ENCODE assay signal across 16 cellular contexts in the genomic region with DNA sequence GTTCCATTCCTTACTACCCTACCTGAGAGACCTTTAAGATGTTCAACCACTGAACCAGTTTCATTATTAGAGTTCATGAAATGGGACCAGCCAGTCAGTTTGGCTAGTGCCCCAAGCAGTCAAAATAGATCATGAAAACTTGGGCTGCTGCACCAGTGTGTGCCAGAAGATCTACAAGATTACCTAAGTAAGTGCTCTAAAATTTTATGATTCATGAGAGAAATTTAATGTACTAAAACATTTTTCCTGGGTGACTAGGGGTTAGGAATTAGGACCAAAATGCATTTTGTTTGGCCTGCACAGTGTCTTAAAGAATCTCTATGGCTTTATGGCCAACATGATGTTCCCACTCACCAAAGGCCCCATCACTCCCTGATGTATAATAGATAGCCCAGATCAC.
A peak's percentile ranks its signal among the peaks of the same experiment; 100 is the strongest.
DNase-seq lines count a peak whose midpoint lies in the region; ATAC-seq and TF ChIP-seq lines count a peak whose summit lies in the region.
"Had no signal": no experiment of that assay in that cellular context is flagged by ENCODE, and none has a peak within 500 bp of the region (broad histone marks: within the 10 kb centered on the region; RNA-seq: fewer than 3 reads in every experiment).

No MANE protein-coding gene starts in this region.

- ATAC-seq in GM21529 (IDR thresholded peaks at IDR 0.05; ENCODE audit: unreplicated experiment): no peak
- ATAC-seq: CD8-positive, alpha-beta T cell; PC-3 had no signal

- no peak overlapping the region for H3K14ac ChIP-seq in mesenchymal stem cell (ENCODE audit: low read length in 2 of 2)

- intact Hi-C loops in A673 (cut with micrococcal nuclease; ENCODE audit: unreplicated experiment): no loop called here

- no peak overlapping the region for H4K8ac ChIP-seq in mesenchymal stem cell (ENCODE audit: low read length)

- no peaks in the 10 kb centered on the region for H3K36me3 ChIP-seq in MG63
- H3K36me3 ChIP-seq in mesenchymal stem cell (ENCODE audit: control insufficient read depth in 1 of 2, insufficient read depth in 2 of 2, low read depth in 1 of 2, low read length in 2 of 2): no peaks in the 10 kb centered on the region
- H3K36me3 ChIP-seq in A673 (ENCODE audit: insufficient read depth, low read length, poor library complexity, severe bottlenecking): no peaks in the 10 kb centered on the region
- H3K36me3 ChIP-seq: BE2C had no signal

- H2BK120ac ChIP-seq in mesenchymal stem cell (ENCODE audit: low read depth, low read length): no peak overlapping the region

- H3K27ac ChIP-seq in mesenchymal stem cell (ENCODE audit: low read length, poor library complexity, severe bottlenecking) (no peak overlapping the region), A673 (ENCODE audit: low read depth, low read length, poor library complexity, severe bottlenecking) (no peak overlapping the region)

- H3K79me1 ChIP-seq in mesenchymal stem cell (replicated peaks; ENCODE audit: low read length, poor library complexity, severe bottlenecking): no peaks in the 10 kb centered on the region

- H3K4ac ChIP-seq in mesenchymal stem cell (ENCODE audit: low read depth in 1 of 2, low read length in 2 of 2): no peak overlapping the region

- no peak overlapping the region for H3K4me3 ChIP-seq in AG10803 (ENCODE audit: low read length)
- H3K4me3 ChIP-seq in MG63: no peak overlapping the region
- no peak overlapping the region for H3K4me3 ChIP-seq in mesenchymal stem cell (ENCODE audit: insufficient read depth in 1 of 2, low read depth in 1 of 2, low read length in 2 of 2)
- no peak overlapping the region for H3K4me3 ChIP-seq in A673 (ENCODE audit: low read depth, low read length, poor library complexity, severe bottlenecking)

- no peak overlapping the region for H2AFZ ChIP-seq in mesenchymal stem cell (ENCODE audit: low read depth, low read length)

- no TSS peak for BruUV-seq in A673 (replicated peaks; lab: Mats Ljungman, UMichigan)

- no peak overlapping the region for H3K18ac ChIP-seq in mesenchymal stem cell (ENCODE audit: low read depth in 1 of 2, low read length in 2 of 2)

- peak overlapping the region; percentile 37 for H3K9ac ChIP-seq in mesenchymal stem cell (ENCODE audit: low read length)

- POLR2A ChIA-PET in A673 (lab: Charles Lee; ENCODE audit: low non-redundant PET): no interaction called here

- no peaks in the 10 kb centered on the region; the same call in 1 of the 2 replicates for H3K9me3 ChIP-seq in MG63
- H3K9me3 ChIP-seq in mesenchymal stem cell (ENCODE audit: control insufficient read depth, low read length): no peaks in the 10 kb centered on the region
- no peaks in the 10 kb centered on the region for H3K9me3 ChIP-seq in A673 (ENCODE audit: low read depth, low read length, poor library complexity, severe bottlenecking)
- H3K9me3 ChIP-seq: BE2C had no signal

- no peak overlapping the region for H3K4me2 ChIP-seq in mesenchymal stem cell (ENCODE audit: low read length, poor library complexity, severe bottlenecking)

- CTCF ChIA-PET in A673 (lab: Charles Lee): no interaction called here

- no peak overlapping the region for H2AK5ac ChIP-seq in mesenchymal stem cell (ENCODE audit: low read length, severe bottlenecking)

- H3K27me3 ChIP-seq in MG63: no peaks in the 10 kb centered on the region
- H3K27me3 ChIP-seq in mesenchymal stem cell (ENCODE audit: control insufficient read depth in 1 of 2, insufficient read depth in 1 of 2, low read length in 2 of 2): no peaks in the 10 kb centered on the region
- H3K27me3 ChIP-seq in A673 (replicated peaks; ENCODE audit: insufficient read depth, low read depth, low read length, poor library complexity): no peaks in the 10 kb centered on the region
- H3K27me3 ChIP-seq: BE2C had no signal

- H2BK15ac ChIP-seq in mesenchymal stem cell (ENCODE audit: low read depth, poor library complexity, severe bottlenecking): no peak overlapping the region

- DNase-seq in AG10803 (ENCODE audit: low read depth): peak; percentile 58
- peak; percentile 28 for DNase-seq in MG63
- DNase-seq in mesenchymal stem cell: no peak
- DNase-seq in stromal cell of bone marrow (ENCODE audit: low read depth): peak; percentile 21
- no peak for DNase-seq in NOMO-1 treated with dmso at 0.1 percent for 144 hours (lab: John Stamatoyannopoulos, UW; ENCODE audit: unreplicated experiment)
- DNase-seq in A673 (ENCODE audit: low spot score): no peak
- DNase-seq in activated CD4-positive, CD25-positive, alpha-beta regulatory T cell treated with anti-CD3 and anti-CD28 coated beads, Interleukin-2, amount 50 U/mL, for 72 hours: no peak
- DNase-seq: ACHN; BE2C; CD8-positive, alpha-beta T cell; DND-41; KG1; NCI-H1092 treated with DMSO at 0.1 percent for 48 hours; NCI-H1694 treated with DMSO at 0.1 percent for 48 hours; PC-3 had no signal

- TF ChIP-seq CTCF in AG10803 (conservative IDR thresholded peaks at IDR 0.05; ENCODE audit: low read length): no peak
- TF ChIP-seq CTCF in A673 (conservative IDR thresholded peaks at IDR 0.05; ENCODE audit: low read depth, low read length): no peak

- H2BK12ac ChIP-seq in mesenchymal stem cell (ENCODE audit: low read length in 2 of 2): no peak overlapping the region

- no peak overlapping the region for H2BK5ac ChIP-seq in mesenchymal stem cell (ENCODE audit: low read depth, low read length, poor library complexity, severe bottlenecking)

- H3K4me1 ChIP-seq in mesenchymal stem cell (ENCODE audit: control insufficient read depth, insufficient read depth, low read depth, low read length) (no peaks in the 10 kb centered on the region), A673 (ENCODE audit: insufficient read depth, low read length, poor library complexity, severe bottlenecking) (no peaks in the 10 kb centered on the region)
- H3K4me1 ChIP-seq: BE2C had no signal

- no peak overlapping the region for H3K23ac ChIP-seq in mesenchymal stem cell (ENCODE audit: low read length in 2 of 2)

- H4K91ac ChIP-seq in mesenchymal stem cell (ENCODE audit: low read length): no peak overlapping the region

Comparison
In these comparisons a context has a peak if more than half of its experiments do, and no peak if none do; other contexts are left out.
1. DNase-seq: peak in AG10803 (single experiment), MG63 (single experiment) and stromal cell of bone marrow (single experiment); none in mesenchymal stem cell (single experiment), NOMO-1 treated with dmso at 0.1 percent for 144 hours (single experiment), A673 (single experiment) and activated CD4-positive, CD25-positive, alpha-beta regulatory T cell treated with anti-CD3 and anti-CD28 coated beads, Interleukin-2, amount 50 U/mL, for 72 hours (single experiment).